1 cellular context compared by ENCODE assay signal in genomic region chr6:142355481-142356174, GRCh38.
TF ChIP-seq lines count a peak whose summit lies in the region.

No MANE protein-coding gene starts in this region.

TF ChIP-seq in HCT116, 20 proteins besides CTCF, POLR2A, EP300 and RAD21:
- TF ChIP-seq EGR1 (IDR thresholded peaks at IDR 0.05; ENCODE audit: low read depth) = no peak
- TF ChIP-seq ELF1 (IDR thresholded peaks at IDR 0.05; ENCODE audit: borderline replicate concordance, low read depth) = no peak
- no peak for TF ChIP-seq ZBTB33 (IDR thresholded peaks at IDR 0.05; ENCODE audit: extremely low read depth, insufficient replicate concordance, low read length)
- no peak for TF ChIP-seq ZNF274 (IDR thresholded peaks at IDR 0.05; ENCODE audit: low read depth, low read length)
- TF ChIP-seq FOSL1 (IDR thresholded peaks at IDR 0.05; ENCODE audit: low read depth) = no peak
- no peak for TF ChIP-seq SIN3A (IDR thresholded peaks at IDR 0.05; ENCODE audit: low read depth)
- TF ChIP-seq ZFX (IDR thresholded peaks at IDR 0.05) = no peak
- TF ChIP-seq YY1 (IDR thresholded peaks at IDR 0.05; ENCODE audit: extremely low read depth, insufficient replicate concordance, low read depth, low read length) = no peak
- no peak for TF ChIP-seq EZH2phosphoT487 (IDR thresholded peaks at IDR 0.05; ENCODE audit: borderline replicate concordance)
- no peak for TF ChIP-seq EZH2 (IDR thresholded peaks at IDR 0.05)
- no peak for TF ChIP-seq REST (IDR thresholded peaks at IDR 0.05; ENCODE audit: low read depth)
- TF ChIP-seq CEBPB (IDR thresholded peaks at IDR 0.05; ENCODE audit: low read depth) = no peak
- no peak for TF ChIP-seq MAX (IDR thresholded peaks at IDR 0.05)
- no peak for TF ChIP-seq POLR2AphosphoS5 (IDR thresholded peaks at IDR 0.05; ENCODE audit: low read depth, low read length)
- TF ChIP-seq JUND (IDR thresholded peaks at IDR 0.05) = no peak
- TF ChIP-seq TCF7L2 (IDR thresholded peaks at IDR 0.05; ENCODE audit: borderline replicate concordance, extremely low read depth, insufficient read depth, insufficient read length) = no peak
TF ChIP-seq in HCT116: peak in this region for 0.
